27 cellular contexts compared by ENCODE assay signal in the genomic region with DNA sequence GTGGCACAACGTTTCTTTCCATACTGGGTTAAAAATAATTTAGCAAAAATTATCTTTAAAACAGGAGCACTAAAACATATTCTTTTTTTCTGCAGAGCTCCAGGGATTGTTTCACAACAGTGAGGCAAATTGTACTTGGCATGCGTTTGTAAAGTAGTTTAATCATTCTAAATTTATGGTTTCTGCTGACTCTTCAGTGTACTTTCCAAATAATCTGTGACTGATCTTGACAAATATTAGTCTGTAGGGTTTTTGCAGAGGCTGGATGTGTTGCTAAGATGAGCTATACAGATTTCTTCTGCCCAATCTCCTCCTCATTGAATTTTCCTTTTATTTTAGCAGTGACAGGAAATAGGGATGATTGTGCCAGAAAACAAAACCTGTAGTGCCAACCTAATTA.
"Had no signal": no experiment of that assay in that cellular context is flagged by ENCODE, and none has a peak within 500 bp of the region (broad histone marks: within the 10 kb centered on the region; RNA-seq: fewer than 3 reads in every experiment).

No MANE protein-coding gene starts in this region.

- H3K4me3 Mint-ChIP-seq: activated B cell treated with CpG ODN at 0.5 μM for 24 hours; activated CD4-positive, alpha-beta T cell treated with anti-CD3 and anti-CD28 coated beads, Interleukin-2, amount 10 ng/mL, durations not matched to agents 24 days and 14 days; activated CD8-positive, alpha-beta memory T cell treated with anti-CD3 and anti-CD28 coated beads, Interleukin-2, amount 10 ng/mL, durations not matched to agents 7 days and 5 days; activated naive CD4-positive, alpha-beta T cell treated with anti-CD3 and anti-CD28 coated beads, Interleukin-2, amount 50 U/mL, for 24 hours; activated T-cell treated with anti-CD3 and anti-CD28 coated beads, Interleukin-2, amount 50 U/mL, for 24 hours; activated T-helper 1 cell treated with anti-CD3 and anti-CD28 coated beads, Interleukin-12 subunit alpha, Interleukin-12 subunit beta, Interleukin-2, Interleukin-4 antibody, amounts not matched to agents 30 ng/mL and 10 ng/mL and 1 ng/mL, durations not matched to agents 14 hours and 24 hours and 36 hours; T-helper 1 cell treated with Interleukin-12 subunit alpha and Interleukin-12 subunit beta and Interleukin-4 antibody, amounts not matched to agents 30 μg/mL and 1 μg/mL, for 36 hours had no signal

- H3K27me3 Mint-ChIP-seq: activated CD8-positive, alpha-beta memory T cell treated with anti-CD3 and anti-CD28 coated beads, Interleukin-2, amount 10 ng/mL, durations not matched to agents 7 days and 5 days; activated naive CD4-positive, alpha-beta T cell treated with anti-CD3 and anti-CD28 coated beads, Interleukin-2, amount 50 U/mL, for 24 hours; activated T-cell treated with anti-CD3 and anti-CD28 coated beads, Interleukin-2, amount 50 U/mL, for 24 hours had no signal

- FAIRE-seq: RCC 7860 had no signal

- DNase-seq: activated B cell treated with CpG ODN at 0.5 μM for 24 hours; activated CD4-positive, alpha-beta T cell treated with anti-CD3 and anti-CD28 coated beads for 1 hour; activated CD4-positive, alpha-beta T cell treated with anti-CD3 and anti-CD28 coated beads, Interleukin-2, amount 10 ng/mL, durations not matched to agents 24 days and 14 days; activated CD4-positive, alpha-beta T cell treated with anti-CD3 and anti-CD28 coated beads, Interleukin-2, amount 50 U/mL, for 48 hours; activated CD8-positive, alpha-beta memory T cell treated with anti-CD3 and anti-CD28 coated beads, Interleukin-2, amount 10 ng/mL, durations not matched to agents 7 days and 5 days; activated effector memory CD4-positive, alpha-beta T cell treated with Interleukin-2 at 50 U/mL for 16 hours; activated naive CD4-positive, alpha-beta T cell; activated T-cell treated with anti-CD3 and anti-CD28 coated beads, Interleukin-2, amount 50 U/mL, for 24 hours; aorta; caudate nucleus; KG1; NCI-H1092; NCI-H1417 treated with DMSO at 0.1 percent for 48 hours; NCI-H1694; NCI-H2029; NCI-H2107; NCI-H345; NCI-H510A; NCI-H69; PC-3; SHP77 had no signal

- H3K27ac ChIP-seq: breast epithelium, SJSA1 had no signal

- H3K27ac Mint-ChIP-seq: activated B cell treated with CpG ODN at 0.5 μM for 24 hours; activated CD4-positive, alpha-beta T cell treated with anti-CD3 and anti-CD28 coated beads, Interleukin-2, amount 10 ng/mL, durations not matched to agents 24 days and 14 days; activated CD8-positive, alpha-beta memory T cell treated with anti-CD3 and anti-CD28 coated beads, Interleukin-2, amount 10 ng/mL, durations not matched to agents 7 days and 5 days; activated naive CD4-positive, alpha-beta T cell treated with anti-CD3 and anti-CD28 coated beads, Interleukin-2, amount 50 U/mL, for 24 hours; activated T-cell treated with anti-CD3 and anti-CD28 coated beads, Interleukin-2, amount 50 U/mL, for 24 hours; activated T-helper 1 cell treated with anti-CD3 and anti-CD28 coated beads, Interleukin-12 subunit alpha, Interleukin-12 subunit beta, Interleukin-2, Interleukin-4 antibody, amounts not matched to agents 30 ng/mL and 10 ng/mL and 1 ng/mL, durations not matched to agents 14 hours and 24 hours and 36 hours; T-helper 1 cell treated with Interleukin-12 subunit alpha and Interleukin-12 subunit beta and Interleukin-4 antibody, amounts not matched to agents 30 μg/mL and 1 μg/mL, for 36 hours had no signal

- H3K9me3 Mint-ChIP-seq: activated B cell treated with CpG ODN at 0.5 μM for 24 hours; activated CD4-positive, alpha-beta T cell treated with anti-CD3 and anti-CD28 coated beads, Interleukin-2, amount 10 ng/mL, durations not matched to agents 24 days and 14 days; activated naive CD4-positive, alpha-beta T cell treated with anti-CD3 and anti-CD28 coated beads, Interleukin-2, amount 50 U/mL, for 24 hours; activated T-cell treated with anti-CD3 and anti-CD28 coated beads, Interleukin-2, amount 50 U/mL, for 24 hours; activated T-helper 1 cell treated with anti-CD3 and anti-CD28 coated beads, Interleukin-12 subunit alpha, Interleukin-12 subunit beta, Interleukin-2, Interleukin-4 antibody, amounts not matched to agents 30 ng/mL and 10 ng/mL and 1 ng/mL, durations not matched to agents 14 hours and 24 hours and 36 hours; T-helper 1 cell treated with Interleukin-12 subunit alpha and Interleukin-12 subunit beta and Interleukin-4 antibody, amounts not matched to agents 30 μg/mL and 1 μg/mL, for 36 hours had no signal

- ATAC-seq: activated CD8-positive, alpha-beta memory T cell treated with anti-CD3 and anti-CD28 coated beads, Interleukin-2, amount 10 ng/mL, durations not matched to agents 7 days and 5 days; PC-3 had no signal

- H3K36me3 Mint-ChIP-seq: activated CD8-positive, alpha-beta memory T cell treated with anti-CD3 and anti-CD28 coated beads, Interleukin-2, amount 10 ng/mL, durations not matched to agents 7 days and 5 days had no signal

- H3K4me3 ChIP-seq: breast epithelium, SJSA1 had no signal

- H3K4me1 Mint-ChIP-seq: activated B cell treated with CpG ODN at 0.5 μM for 24 hours; activated CD4-positive, alpha-beta T cell treated with anti-CD3 and anti-CD28 coated beads, Interleukin-2, amount 10 ng/mL, durations not matched to agents 24 days and 14 days; activated CD8-positive, alpha-beta memory T cell treated with anti-CD3 and anti-CD28 coated beads, Interleukin-2, amount 10 ng/mL, durations not matched to agents 7 days and 5 days; activated naive CD4-positive, alpha-beta T cell treated with anti-CD3 and anti-CD28 coated beads, Interleukin-2, amount 50 U/mL, for 24 hours had no signal
